16 cellular contexts compared by ENCODE assay signal in the genomic region with DNA sequence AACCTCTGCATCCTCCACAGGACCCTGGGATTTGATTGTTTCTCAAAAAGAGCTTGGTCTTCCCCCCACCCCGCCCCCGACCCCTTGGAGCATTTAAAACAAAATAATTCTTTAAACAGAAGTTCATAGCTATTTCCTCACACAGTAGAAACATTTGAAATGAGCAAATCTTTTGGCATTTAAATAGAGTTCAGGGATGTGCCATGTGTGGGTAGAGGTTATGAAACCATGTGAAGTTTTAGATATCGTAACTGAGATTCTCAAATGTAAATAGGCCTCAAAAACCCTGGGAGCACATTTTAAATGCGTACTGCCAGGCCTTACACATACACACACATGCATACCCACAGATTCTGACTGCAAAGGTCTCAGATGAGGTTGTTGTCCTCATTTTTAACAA.
DNase-seq lines count a peak whose midpoint lies in the region; ATAC-seq and TF ChIP-seq lines count a peak whose summit lies in the region.
"Had no signal": no experiment of that assay in that cellular context is flagged by ENCODE, and none has a peak within 500 bp of the region (broad histone marks: within the 10 kb centered on the region; RNA-seq: fewer than 3 reads in every experiment).

No MANE protein-coding gene starts in this region.

- TF ChIP-seq CTCF in Panc1 (IDR thresholded peaks at IDR 0.05) (no peak), epithelial cell of esophagus (IDR thresholded peaks at IDR 0.05; ENCODE audit: insufficient read depth, low read depth, low read length, missing control alignments) (no peak), ovary (IDR thresholded peaks at IDR 0.05) (no peak), esophagus squamous epithelium (IDR thresholded peaks at IDR 0.05) (no peak)

- no peak overlapping the region for H3K4me2 ChIP-seq in Karpas-422 (ENCODE audit: low read depth, low read length, poor library complexity, severe bottlenecking)

- ATAC-seq in Panc1, result peak; percentile 14; the same call in 1 of the 2 replicates
- ATAC-seq: activated T-cell treated with anti-CD3 and anti-CD28 coated beads, Interleukin-2, amount 50 U/mL, for 4 hours had no signal

- H2AFZ ChIP-seq in Karpas-422 (ENCODE audit: low read length), result no peak overlapping the region

- CTCF ChIA-PET in Panc1 (lab: Charles Lee), result no interaction called here
- CTCF ChIA-PET in activated naive CD4-positive, alpha-beta T cell treated with anti-CD3 and anti-CD28 coated beads for 36 hours (lab: Charles Lee), result no interaction called here

- H3K27me3 ChIP-seq in Panc1 (ENCODE audit: control insufficient read depth, insufficient read depth, low read length), result no peaks in the 10 kb centered on the region
- no peaks in the 10 kb centered on the region for H3K27me3 ChIP-seq in ovary
- H3K27me3 ChIP-seq in esophagus squamous epithelium, result peaks cover 0 to 4% (median 0%) of the 10 kb centered on the region in 4 donors
- H3K27me3 ChIP-seq in Karpas-422 (ENCODE audit: low read length), result no peaks in the 10 kb centered on the region
- H3K27me3 ChIP-seq: vagina had no signal

- peak overlapping the region; percentile 93 for H3K27ac ChIP-seq in Panc1 (ENCODE audit: low read length)
- H3K27ac ChIP-seq in ovary, result peak overlapping the region; percentile 18 to 88
- peak overlapping the region in 1 of 4 donors; percentile 28 for H3K27ac ChIP-seq in esophagus squamous epithelium
- no peak overlapping the region for H3K27ac ChIP-seq in Karpas-422 (ENCODE audit: low read length)
- H3K27ac ChIP-seq: vagina had no signal

- H3K27me3 Mint-ChIP-seq in activated naive CD4-positive, alpha-beta T cell treated with anti-CD3 and anti-CD28 coated beads for 36 hours (ENCODE audit: low read depth), result no peaks in the 10 kb centered on the region

- no peaks in the 10 kb centered on the region for H3K9me3 Mint-ChIP-seq in activated naive CD4-positive, alpha-beta T cell treated with anti-CD3 and anti-CD28 coated beads for 36 hours
- H3K9me3 Mint-ChIP-seq: activated T-cell treated with anti-CD3 and anti-CD28 coated beads, Interleukin-2, amount 50 U/mL, for 4 hours; brain had no signal

- no peaks in the 10 kb centered on the region for H3K79me2 ChIP-seq in Karpas-422 (ENCODE audit: low read length)

- no peak overlapping the region for H3K27ac Mint-ChIP-seq in activated naive CD4-positive, alpha-beta T cell treated with anti-CD3 and anti-CD28 coated beads for 36 hours
- H3K27ac Mint-ChIP-seq: brain had no signal

- H3K36me3 Mint-ChIP-seq in activated naive CD4-positive, alpha-beta T cell treated with anti-CD3 and anti-CD28 coated beads for 36 hours (ENCODE audit: low read depth), result no peaks in the 10 kb centered on the region
- H3K36me3 Mint-ChIP-seq: brain had no signal

- TF ChIP-seq POLR2A in ovary (IDR thresholded peaks at IDR 0.05), result no peak
- no peak for TF ChIP-seq POLR2A in esophagus squamous epithelium (IDR thresholded peaks at IDR 0.05)

- POLR2A ChIA-PET in Panc1 (lab: Charles Lee), result no interaction called here

- in situ Hi-C loops in Panc1 (cut with HindIII; ENCODE audit: low pct_unique_long_range_greater_than_20kb, low sequenced_read_pairs), result no loop called here

- H3K4me3 ChIP-seq in Panc1 (ENCODE audit: low read depth in 2 of 2, low read length in 2 of 2) (no peak overlapping the region), epithelial cell of esophagus (ENCODE audit: low read length) (no peak overlapping the region), ovary (no peak overlapping the region), esophagus squamous epithelium (no peak overlapping the region), Karpas-422 (ENCODE audit: low read length) (no peak overlapping the region)
- H3K4me3 ChIP-seq: vagina had no signal

- H3K9me3 ChIP-seq in Panc1 (ENCODE audit: control insufficient read depth, insufficient read depth, low read depth, low read length) (no peaks in the 10 kb centered on the region), ovary (no peaks in the 10 kb centered on the region), esophagus squamous epithelium (no peaks in the 10 kb centered on the region), Karpas-422 (ENCODE audit: low read length) (no peaks in the 10 kb centered on the region)
- H3K9me3 ChIP-seq: vagina had no signal

- TF ChIP-seq EP300 in ovary (IDR thresholded peaks at IDR 0.05), result no peak

- intact Hi-C loops in Panc1 (cut with micrococcal nuclease; ENCODE audit: unreplicated experiment) (no loop called here), ovary (cut with DNase I) (loop anchor here in 2 of 4 donors (5.0 kb wide), 2 partner anchors 58 to 63 kb away; no protein-coding TSS in a partner anchor), esophagus squamous epithelium (cut with DNase I) (loop anchor here (10.0 kb wide), 1 partner anchor 60 kb away; no protein-coding TSS in a partner anchor)
- intact Hi-C loops in activated naive CD4-positive, alpha-beta T cell treated with anti-CD3 and anti-CD28 coated beads for 36 hours (cut with micrococcal nuclease), result no loop called here

- H3K36me3 ChIP-seq in Panc1 (ENCODE audit: control insufficient read depth, insufficient read depth, low read length) (no peaks in the 10 kb centered on the region), ovary (no peaks in the 10 kb centered on the region), esophagus squamous epithelium (no peaks in the 10 kb centered on the region), Karpas-422 (ENCODE audit: insufficient read depth, low read length) (no peaks in the 10 kb centered on the region)
- H3K36me3 ChIP-seq: vagina had no signal

- no peaks in the 10 kb centered on the region for H4K20me1 ChIP-seq in Karpas-422 (ENCODE audit: insufficient read depth, low read depth, low read length)

- 15 to 35% (median 15%) methylated on average over 4 of the region's 4 CpGs for WGBS in ovary, 3 donors
- WGBS in esophagus squamous epithelium, 2 donors, result 66 to 83% methylated on average over 2 to 3 of the region's 4 CpGs

- H3K9me2 ChIP-seq in Karpas-422 (replicated peaks; ENCODE audit: insufficient read depth, low read length), result no peaks in the 10 kb centered on the region

- H3K4me1 Mint-ChIP-seq in activated naive CD4-positive, alpha-beta T cell treated with anti-CD3 and anti-CD28 coated beads for 36 hours (ENCODE audit: low read depth), result no peaks in the 10 kb centered on the region

- BruUV-seq in Panc1 (replicated peaks; lab: Mats Ljungman, UMichigan), result no TSS peak

- DNase-seq in AG08396 (ENCODE audit: low spot score), result peak; percentile 27
- DNase-seq in Panc1 (ENCODE audit: low read depth, low spot score), result no peak
- DNase-seq in epithelial cell of esophagus (ENCODE audit: low read depth), result peak; percentile 63
- DNase-seq in ovary, result no peak
- DNase-seq in esophagus squamous epithelium (lab: John Stamatoyannopoulos, UW), result no peak
- DNase-seq in activated T-cell treated with anti-CD3 and anti-CD28 coated beads, Interleukin-2, amount 50 U/mL, for 48 hours, result no peak
- no peak for DNase-seq in activated naive CD4-positive, alpha-beta T cell treated with anti-CD3 and anti-CD28 coated beads for 36 hours
- no peak for DNase-seq in Karpas-422
- DNase-seq: activated CD4-positive, CD25-positive, alpha-beta regulatory T cell treated with anti-CD3 and anti-CD28 coated beads, Interleukin-2, amount 50 U/mL, for 72 hours; activated T-cell treated with anti-CD3 and anti-CD28 coated beads, Interleukin-2, amount 50 U/mL, for 4 hours; DND-41; GOT3; NCI-H2171 treated with DMSO at 0.1 percent for 48 hours; stimulated activated CD8-positive, alpha-beta memory T cell treated with anti-CD3 and anti-CD28 coated beads, Interleukin-4, amount 100 ng/mL, for 48 hours had no signal

- no peak overlapping the region for H3K9ac ChIP-seq in Karpas-422 (ENCODE audit: low read length)

- H3K4me3 Mint-ChIP-seq in activated naive CD4-positive, alpha-beta T cell treated with anti-CD3 and anti-CD28 coated beads for 36 hours, result no peak overlapping the region
- H3K4me3 Mint-ChIP-seq: activated T-cell treated with anti-CD3 and anti-CD28 coated beads, Interleukin-2, amount 50 U/mL, for 4 hours; brain had no signal

- peaks cover 66% of the 10 kb centered on the region for H3K4me1 ChIP-seq in Panc1 (ENCODE audit: control insufficient read depth, insufficient read depth, low read length)
- peaks cover 23% of the 10 kb centered on the region for H3K4me1 ChIP-seq in ovary (ENCODE audit: insufficient read depth)
- peaks cover 0 to 7% (median 4%) of the 10 kb centered on the region in 3 donors for H3K4me1 ChIP-seq in esophagus squamous epithelium
- H3K4me1 ChIP-seq in Karpas-422 (ENCODE audit: low read length), result no peaks in the 10 kb centered on the region
- H3K4me1 ChIP-seq: vagina had no signal

Comparison
In these comparisons a context has a peak if more than half of its experiments do, and no peak if none do; other contexts are left out.
1. DNase-seq: peak in AG08396 (single experiment) and epithelial cell of esophagus (single experiment); none in Panc1 (single experiment), ovary (0 of 5), esophagus squamous epithelium (single experiment), activated T-cell treated with anti-CD3 and anti-CD28 coated beads, Interleukin-2, amount 50 U/mL, for 48 hours (0 of 2), activated naive CD4-positive, alpha-beta T cell treated with anti-CD3 and anti-CD28 coated beads for 36 hours (single experiment) and Karpas-422 (single experiment).